Comparison of ENCODE assay signal across 9 cellular contexts in the genomic region with DNA sequence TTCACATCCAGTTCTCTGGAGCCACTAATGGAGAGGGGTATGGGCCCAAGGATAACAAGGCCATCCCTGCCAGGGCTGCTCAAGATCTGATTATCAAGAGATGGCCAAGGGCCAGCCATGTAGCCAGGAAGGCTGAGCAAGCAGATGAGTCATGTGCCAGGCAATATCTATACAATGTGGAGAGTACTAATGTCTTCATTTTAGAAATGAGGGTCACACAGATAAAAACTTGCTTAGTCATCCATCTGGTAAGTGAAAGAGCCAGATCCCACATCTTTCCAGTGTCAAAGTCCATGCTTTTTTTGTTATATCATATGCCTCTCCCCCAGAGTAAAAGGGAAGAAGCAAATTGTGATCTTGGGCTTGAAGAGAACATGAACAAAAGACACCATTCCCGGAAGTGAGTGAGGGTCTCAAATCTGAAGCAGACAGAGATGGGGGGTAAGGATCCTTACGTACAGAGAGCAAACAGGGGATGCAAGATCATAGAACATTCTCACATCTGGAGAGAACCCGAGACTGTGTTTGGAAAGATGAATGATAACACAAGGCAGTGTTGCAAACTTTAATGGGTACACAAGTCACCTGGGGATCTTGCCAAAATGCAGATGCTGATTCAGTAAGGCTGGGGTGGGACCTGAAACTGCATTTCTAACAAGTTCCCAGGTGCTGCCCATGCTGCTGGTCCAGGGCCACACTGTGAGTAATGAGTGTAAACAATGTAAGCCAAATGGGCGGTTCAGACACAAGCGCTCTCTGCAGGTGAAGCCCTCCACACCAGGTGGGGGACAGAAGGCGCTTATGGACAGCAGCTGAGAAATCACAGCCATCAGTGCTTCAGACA. TPM values are rescaled to one million over a fixed set of nuclear protein-coding genes. Genes with fewer than 3 reads are reported as not detected.
DNase-seq lines count a peak whose midpoint lies in the region; ATAC-seq and TF ChIP-seq lines count a peak whose summit lies in the region.
"Had no signal": no experiment of that assay in that cellular context is flagged by ENCODE, and none has a peak within 500 bp of the region (broad histone marks: within the 10 kb centered on the region; RNA-seq: fewer than 3 reads in every experiment).

No MANE protein-coding gene starts in this region.

- no peak overlapping the region for H3K4me3 ChIP-seq in mucosa of descending colon
- H3K4me3 ChIP-seq: heart left ventricle had no signal

- intact Hi-C loops in mucosa of descending colon (cut with DNase I, micrococcal nuclease), result no loop called here

- TF ChIP-seq CTCF in mucosa of descending colon (IDR thresholded peaks at IDR 0.05), result no peak

- in situ Hi-C loops in KBM-7 (cut with MboI; ENCODE audit: low pct_unique_long_range_greater_than_20kb, low sequenced_read_pairs), result no loop called here

- DNase-seq in COLO668 (lab: John Stamatoyannopoulos, UW; ENCODE audit: unreplicated experiment) (peak; percentile 22), NCI-H446 treated with DMSO at 0.1 percent for 48 hours (lab: John Stamatoyannopoulos, UW) (peak; percentile 69), brain pericyte (ENCODE audit: low read depth, low spot score) (peak; percentile 13), mucosa of descending colon (no peak), inferior parietal cortex (ENCODE audit: extremely low spot score) (no peak), NCI-H2107 (lab: John Stamatoyannopoulos, UW) (no peak), KBM-7 (no peak)
- DNase-seq in activated CD4-positive, CD25-positive, alpha-beta regulatory T cell (lab: John Stamatoyannopoulos, UW), result no peak
- DNase-seq: heart left ventricle had no signal

- ATAC-seq in mucosa of descending colon, result peak; percentile 51
- ATAC-seq: heart left ventricle had no signal

- no peaks in the 10 kb centered on the region for H3K36me3 ChIP-seq in mucosa of descending colon (ENCODE audit: low read depth)
- H3K36me3 ChIP-seq: heart left ventricle had no signal

- H3K4me1 ChIP-seq in mucosa of descending colon (ENCODE audit: low read depth), result no peaks in the 10 kb centered on the region
- H3K4me1 ChIP-seq: heart left ventricle had no signal

- H3K9me3 ChIP-seq in mucosa of descending colon, result no peaks in the 10 kb centered on the region
- H3K9me3 ChIP-seq: heart left ventricle had no signal

RNA-seq across cellular contexts. Expression of a gene that starts 20.0 kb away (rescaled TPM):
- not detected for total RNA-seq in mucosa of descending colon
- total RNA-seq: heart left ventricle had no signal

Comparison
In these comparisons a context has a peak if more than half of its experiments do, and no peak if none do; other contexts are left out.
1. DNase-seq: peak in COLO668 (single experiment), NCI-H446 treated with DMSO at 0.1 percent for 48 hours (single experiment) and brain pericyte (single experiment); none in mucosa of descending colon (0 of 3), inferior parietal cortex (single experiment), activated CD4-positive, CD25-positive, alpha-beta regulatory T cell (0 of 4), NCI-H2107 (single experiment) and KBM-7 (single experiment).